Comparison of ENCODE assay signal across 8 cellular contexts in genomic region chr16:50066482-50067289, GRCh38. TPM values are rescaled to one million over a fixed set of nuclear protein-coding genes. Genes with fewer than 3 reads are reported as not detected.
A peak's percentile ranks its signal among the peaks of the same experiment; 100 is the strongest.
DNase-seq lines count a peak whose midpoint lies in the region; ATAC-seq, FAIRE-seq and TF ChIP-seq lines count a peak whose summit lies in the region.

No MANE protein-coding gene starts in this region.

- peak overlapping the region; percentile 98 for H3K9ac ChIP-seq in OCI-LY3 (ENCODE audit: low read length)

- no peaks in the 10 kb centered on the region for H3F3A ChIP-seq in DOHH2 (ENCODE audit: control insufficient read depth, insufficient read depth)

- no peak overlapping the region for H2AFZ ChIP-seq in OCI-LY3 (ENCODE audit: low read depth, low read length)

- H3K4me1 ChIP-seq in DOHH2 (ENCODE audit: control insufficient read depth, low read length) (peaks cover 25% of the 10 kb centered on the region), OCI-LY3 (ENCODE audit: low read length) (peaks cover 8% of the 10 kb centered on the region), pancreas (peaks cover 0 to 17% (median 11%) of the 10 kb centered on the region in 3 donors)

- no peaks in the 10 kb centered on the region for H3K9me2 ChIP-seq in DOHH2 (replicated peaks; ENCODE audit: control insufficient read depth, low read length)

- peaks cover 8% of the 10 kb centered on the region; the same call in 1 of the 2 replicates for H4K20me1 ChIP-seq in DOHH2 (ENCODE audit: control insufficient read depth, insufficient read depth, low read depth, low read length)
- H4K20me1 ChIP-seq in OCI-LY3 (ENCODE audit: insufficient read depth, low read length), result 0 out of 2 replicates have a peak, but pooled peaks cover 9% of the 10 kb centered on the region

- no peak for FAIRE-seq in pancreas (lab: Jason Lieb, UNC)

- H3K4me2 ChIP-seq in DOHH2 (ENCODE audit: low read length) (peak overlapping the region; percentile 74), OCI-LY3 (ENCODE audit: low read length) (peak overlapping the region; percentile 95)

- no peak overlapping the region for H3K27ac Mint-ChIP-seq in endothelial cell (ENCODE audit: unreplicated experiment)

- H3K27me3 ChIP-seq in DOHH2 (ENCODE audit: control insufficient read depth, low read length) (no peaks in the 10 kb centered on the region), OCI-LY3 (ENCODE audit: low read depth, low read length) (no peaks in the 10 kb centered on the region), pancreas (no peaks in the 10 kb centered on the region)

- no peaks in the 10 kb centered on the region for H3K9me3 Mint-ChIP-seq in endothelial cell (ENCODE audit: unreplicated experiment)

- peaks cover 4% of the 10 kb centered on the region for H3K36me3 Mint-ChIP-seq in endothelial cell (ENCODE audit: low read depth, unreplicated experiment)

- DNase-seq in endothelial cell (ENCODE audit: low spot score) (no peak), pancreas (no peak), occipital lobe (lab: John Stamatoyannopoulos, UW) (no peak), NCI-H2171 (lab: John Stamatoyannopoulos, UW) (no peak)

- intact Hi-C loops in pancreas (cut with DNase I), result no loop called here

- TF ChIP-seq CTCF in DOHH2 (IDR thresholded peaks at IDR 0.05; ENCODE audit: low read depth, low read length, poor library complexity, severe bottlenecking) (no peak), OCI-LY3 (IDR thresholded peaks at IDR 0.05; ENCODE audit: low read depth, low read length) (no peak), endothelial cell (IDR thresholded peaks at IDR 0.05; ENCODE audit: unreplicated experiment) (no peak), pancreas (IDR thresholded peaks at IDR 0.05) (no peak)

- peaks cover 34% of the 10 kb centered on the region for H3K79me2 ChIP-seq in DOHH2 (ENCODE audit: control insufficient read depth, low read length)
- H3K79me2 ChIP-seq in OCI-LY3 (ENCODE audit: low read length), result peaks cover 16% of the 10 kb centered on the region

- H3K36me3 ChIP-seq in DOHH2 (ENCODE audit: control insufficient read depth, low read length) (peaks cover 41% of the 10 kb centered on the region), OCI-LY3 (replicated peaks; ENCODE audit: low read depth, low read length) (peaks cover 25% of the 10 kb centered on the region), pancreas (no peaks in the 10 kb centered on the region)

- H3K9me3 ChIP-seq in DOHH2 (ENCODE audit: control insufficient read depth, insufficient read depth, low read length) (no peaks in the 10 kb centered on the region), OCI-LY3 (ENCODE audit: insufficient read depth, low read length) (no peaks in the 10 kb centered on the region), pancreas (no peaks in the 10 kb centered on the region)

- H3K4me3 ChIP-seq in DOHH2 (ENCODE audit: low read length) (peak overlapping the region; percentile 93), OCI-LY3 (ENCODE audit: low read length) (peak overlapping the region; percentile 99), pancreas (peak overlapping the region; percentile 80 to 99 (median 96))

- no peak for ATAC-seq in pancreas
- no peak for ATAC-seq in GM18498 (IDR thresholded peaks at IDR 0.05; ENCODE audit: unreplicated experiment)
- no peak for ATAC-seq in GM19023 (IDR thresholded peaks at IDR 0.05; ENCODE audit: unreplicated experiment)

- peaks cover 13% of the 10 kb centered on the region for H3K27me3 Mint-ChIP-seq in endothelial cell (ENCODE audit: unreplicated experiment)

- WGBS in pancreas, 2 donors, result 18 to 23% methylated on average over 28 to 34 of the region's 34 CpGs

- peak overlapping the region; percentile 92 for H3K4me3 Mint-ChIP-seq in endothelial cell (ENCODE audit: unreplicated experiment)

- peaks cover 18% of the 10 kb centered on the region for H3K4me1 Mint-ChIP-seq in endothelial cell (ENCODE audit: unreplicated experiment)

- peak overlapping the region; percentile 78 for H3K27ac ChIP-seq in DOHH2 (ENCODE audit: low read depth, low read length)
- no peak overlapping the region for H3K27ac ChIP-seq in OCI-LY3 (ENCODE audit: low read length)
- H3K27ac ChIP-seq in pancreas, result peak overlapping the region; percentile 90 to 97 (median 94)

RNA-seq across cellular contexts. Expression of gene HEATR3, which starts 0.9 kb away (rescaled TPM):
- total RNA-seq in endothelial cell (ENCODE audit: unreplicated experiment), result 10.3 TPM
- 10 to 100 TPM in 1 of 6 donors, 1 to 10 TPM in 5; 4.2 to 12.2 (median 9.0) TPM for total RNA-seq in pancreas
- polyA plus RNA-seq in pancreas, result 1 to 10 TPM; 2.5 to 6.5 TPM
- 35.2 TPM for total RNA-seq in occipital lobe

RNA-seq across cellular contexts. Expression of gene CNEP1R1, which starts 41.7 kb away (rescaled TPM):
- total RNA-seq in endothelial cell (ENCODE audit: unreplicated experiment) (32.7 TPM), pancreas (10 to 100 TPM in 1 of 6 donors, 1 to 10 TPM in 5; 3.9 to 10.2 (median 6.3) TPM), occipital lobe (59.1 TPM)
- polyA plus RNA-seq in pancreas, result 1 to 10 TPM; 4.1 to 7.3 TPM
